ENCODE assay signal across 9 cellular contexts in the genomic region with DNA sequence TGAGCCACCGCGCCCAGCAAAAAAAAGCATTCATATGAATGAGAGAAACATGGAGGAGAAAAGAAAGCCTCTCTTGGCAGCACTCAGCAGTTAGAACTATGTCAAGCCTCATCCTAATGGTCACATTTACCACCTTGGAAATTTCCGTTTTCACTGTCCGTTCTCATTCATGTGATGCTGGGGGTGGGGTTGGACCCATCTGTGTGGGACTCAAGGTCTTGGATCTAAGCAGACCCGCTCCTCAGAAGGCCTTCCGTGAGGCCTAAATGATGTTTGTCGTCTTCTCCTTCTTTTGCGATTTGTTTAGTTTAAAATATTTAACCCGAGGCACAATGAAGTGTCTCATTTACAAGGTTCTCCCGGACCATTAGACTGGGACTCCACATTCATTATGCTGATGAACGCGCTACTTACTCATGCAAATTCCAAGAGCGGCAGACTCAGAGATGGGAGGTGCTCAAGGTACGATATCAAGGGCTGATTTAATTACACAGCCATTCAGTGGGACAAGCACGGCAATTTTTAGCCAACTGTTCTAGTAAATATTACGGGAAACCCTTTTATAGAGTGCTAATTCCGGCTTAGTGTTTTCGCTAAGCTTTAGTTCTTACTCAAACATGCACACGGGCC.
A peak's percentile ranks its signal among the peaks of the same experiment; 100 is the strongest.
DNase-seq lines count a peak whose midpoint lies in the region; ATAC-seq and TF ChIP-seq lines count a peak whose summit lies in the region.
"Had no signal": no experiment of that assay in that cellular context is flagged by ENCODE, and none has a peak within 500 bp of the region (broad histone marks: within the 10 kb centered on the region; RNA-seq: fewer than 3 reads in every experiment).

No MANE protein-coding gene starts in this region.

- H3K4me1 ChIP-seq in thyroid gland, result peaks cover 40 to 42% of the 10 kb centered on the region in 2 donors

- intact Hi-C loops in thyroid gland (cut with DNase I), result no loop called here

- peaks cover 37% of the 10 kb centered on the region for H3K4me1 Mint-ChIP-seq in activated CD4-positive, alpha-beta memory T cell treated with anti-CD3 and anti-CD28 coated beads, Interleukin-2, amount 10 ng/mL, durations not matched to agents 7 days and 5 days

- no peak for TF ChIP-seq CTCF in thyroid gland (IDR thresholded peaks at IDR 0.05)

- no peak for TF ChIP-seq POLR2A in thyroid gland (IDR thresholded peaks at IDR 0.05)

- peaks cover 4% of the 10 kb centered on the region for H3K36me3 Mint-ChIP-seq in activated CD4-positive, alpha-beta memory T cell treated with anti-CD3 and anti-CD28 coated beads, Interleukin-2, amount 10 ng/mL, durations not matched to agents 7 days and 5 days (ENCODE audit: low read depth)

- DNase-seq in activated effector memory CD4-positive, alpha-beta T cell treated with anti-CD3 and anti-CD28 coated beads, Interleukin-2, amount 50 U/mL, for 16 hours, result peak; percentile 46
- no peak for DNase-seq in activated effector memory CD4-positive, alpha-beta T cell treated with Interleukin-2 at 50 U/mL for 16 hours
- DNase-seq in activated CD4-positive, alpha-beta memory T cell treated with anti-CD3 and anti-CD28 coated beads, Interleukin-2, amount 10 ng/mL, durations not matched to agents 7 days and 5 days, result no peak
- DNase-seq in islet precursor cell (peak; percentile 66), thyroid gland (no peak), RKO (ENCODE audit: low spot score) (no peak), NCI-H510A treated with DMSO at 0.1 percent for 48 hours (lab: John Stamatoyannopoulos, UW) (no peak)
- DNase-seq: COR-L47 had no signal

- H3K9me3 Mint-ChIP-seq in activated CD4-positive, alpha-beta memory T cell treated with anti-CD3 and anti-CD28 coated beads, Interleukin-2, amount 10 ng/mL, durations not matched to agents 7 days and 5 days, result no peaks in the 10 kb centered on the region

- WGBS in thyroid gland, 2 donors, result 92 to 93% methylated on average over 19 of the region's 19 CpGs

- ATAC-seq in GM19397 (IDR thresholded peaks at IDR 0.05; ENCODE audit: unreplicated experiment), result no peak

- POLR2A ChIA-PET in activated CD4-positive, alpha-beta memory T cell treated with anti-CD3 and anti-CD28 coated beads, Interleukin-2, amount 10 ng/mL, durations not matched to agents 7 days and 5 days (lab: Charles Lee), result interaction anchor here (1.0 to 6.9 kb wide), 12 partner anchors 10 to 595 kb away, joined by 3 to 129 read pairs (median 5); a partner anchor contains a TSS

- no peaks in the 10 kb centered on the region for H3K9me3 ChIP-seq in thyroid gland

- no peaks in the 10 kb centered on the region for H3K27me3 Mint-ChIP-seq in activated CD4-positive, alpha-beta memory T cell treated with anti-CD3 and anti-CD28 coated beads, Interleukin-2, amount 10 ng/mL, durations not matched to agents 7 days and 5 days

- peak overlapping the region; percentile 74 for H3K4me3 Mint-ChIP-seq in activated CD4-positive, alpha-beta memory T cell treated with anti-CD3 and anti-CD28 coated beads, Interleukin-2, amount 10 ng/mL, durations not matched to agents 7 days and 5 days

- H3K27ac ChIP-seq in thyroid gland, result peak overlapping the region; percentile 46 to 88 (median 77)

- no peaks in the 10 kb centered on the region for H3K36me3 ChIP-seq in thyroid gland

- H3K27me3 ChIP-seq in thyroid gland, result no peaks in the 10 kb centered on the region

- peak overlapping the region in 1 of 3 donors; percentile 26 for H3K4me3 ChIP-seq in thyroid gland (replicated peaks in 1 of 3)

- CTCF ChIA-PET in activated CD4-positive, alpha-beta memory T cell treated with anti-CD3 and anti-CD28 coated beads, Interleukin-2, amount 10 ng/mL, durations not matched to agents 7 days and 5 days (lab: Charles Lee), result interaction anchor here (0.7 to 1.7 kb wide), 3 partner anchors 10 to 116 kb away, joined by 4 to 5 read pairs (median 4); no protein-coding TSS in a partner anchor

- peak overlapping the region; percentile 92 for H3K27ac Mint-ChIP-seq in activated CD4-positive, alpha-beta memory T cell treated with anti-CD3 and anti-CD28 coated beads, Interleukin-2, amount 10 ng/mL, durations not matched to agents 7 days and 5 days

Comparison
In these comparisons a context has a peak if more than half of its experiments do, and no peak if none do; other contexts are left out.
1. DNase-seq: peak in activated effector memory CD4-positive, alpha-beta T cell treated with anti-CD3 and anti-CD28 coated beads, Interleukin-2, amount 50 U/mL, for 16 hours (single experiment) and islet precursor cell (single experiment); none in activated effector memory CD4-positive, alpha-beta T cell treated with Interleukin-2 at 50 U/mL for 16 hours (single experiment), activated CD4-positive, alpha-beta memory T cell treated with anti-CD3 and anti-CD28 coated beads, Interleukin-2, amount 10 ng/mL, durations not matched to agents 7 days and 5 days (single experiment), thyroid gland (0 of 2), RKO (single experiment) and NCI-H510A treated with DMSO at 0.1 percent for 48 hours (single experiment).